ENCODE assay signal across 17 cellular contexts in the genomic region with DNA sequence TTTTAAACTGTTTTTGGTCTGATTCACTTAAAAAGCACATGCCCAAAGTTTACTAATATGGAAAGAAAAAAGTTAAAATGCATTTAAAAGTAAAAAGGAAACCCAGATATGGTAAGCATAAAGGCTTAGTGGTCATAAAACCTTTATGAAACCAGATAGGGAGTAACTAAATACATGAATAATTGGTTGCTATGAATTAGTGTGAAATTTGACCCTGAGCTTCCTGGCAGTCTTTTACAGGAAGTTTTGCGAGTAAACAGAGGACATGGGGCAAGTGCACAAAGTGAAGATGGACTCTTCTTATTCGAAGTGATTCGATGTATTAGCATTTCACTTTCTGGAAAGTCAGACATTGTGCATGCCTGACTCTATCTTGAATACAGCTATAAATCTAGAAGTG.
DNase-seq lines count a peak whose midpoint lies in the region; ATAC-seq and TF ChIP-seq lines count a peak whose summit lies in the region.
"Had no signal": no experiment of that assay in that cellular context is flagged by ENCODE, and none has a peak within 500 bp of the region (broad histone marks: within the 10 kb centered on the region; RNA-seq: fewer than 3 reads in every experiment).

No MANE protein-coding gene starts in this region.

- no peaks in the 10 kb centered on the region for H3K4me1 Mint-ChIP-seq in Caco-2 (ENCODE audit: low read depth, unreplicated experiment)

- no peak overlapping the region for H3K4me2 ChIP-seq in OCI-LY3 (ENCODE audit: low read length)

- CTCF ChIA-PET in Caco-2 (lab: Charles Lee): no interaction called here

- peak overlapping the region; percentile 21; the same call in 1 of the 2 replicates for H2AFZ ChIP-seq in OCI-LY3 (ENCODE audit: low read depth, low read length)

- H3K79me2 ChIP-seq in OCI-LY3 (ENCODE audit: low read length): no peaks in the 10 kb centered on the region

- no peaks in the 10 kb centered on the region for H4K20me1 ChIP-seq in OCI-LY3 (ENCODE audit: insufficient read depth, low read length)

- H3K4me3 ChIP-seq in OCI-LY3 (ENCODE audit: low read length) (no peak overlapping the region), right cardiac atrium (ENCODE audit: low read length) (peak overlapping the region; percentile 86), skeletal muscle tissue (ENCODE audit: low read length in 3 of 3) (peak overlapping the region; percentile 61 to 71 (median 67)), Caco-2 (ENCODE audit: low read depth, low read length) (no peak overlapping the region)
- H3K4me3 ChIP-seq: left lung, SJSA1, testis had no signal

- H3K27ac ChIP-seq in OCI-LY3 (ENCODE audit: low read length) (no peak overlapping the region), right cardiac atrium (ENCODE audit: low read length) (peak overlapping the region; percentile 51), skeletal muscle tissue (ENCODE audit: low read depth, low read length) (peak overlapping the region; percentile 91)
- H3K27ac ChIP-seq: left lung, SJSA1, testis had no signal

- TF ChIP-seq CTCF in OCI-LY3 (IDR thresholded peaks at IDR 0.05; ENCODE audit: low read depth, low read length) (no peak), Caco-2 (IDR thresholded peaks at IDR 0.05; ENCODE audit: insufficient read depth in 1 of 2, low read depth in 1 of 2, low read length in 1 of 2, severe bottlenecking in 1 of 2, unreplicated experiment in 1 of 2) (no peak)

- peaks cover 12% of the 10 kb centered on the region for H3K4me1 ChIP-seq in OCI-LY3 (ENCODE audit: low read length)
- H3K4me1 ChIP-seq in right cardiac atrium (ENCODE audit: control insufficient read depth, insufficient read depth, low read length): no peaks in the 10 kb centered on the region
- peaks cover 0 to 5% (median 0%) of the 10 kb centered on the region in 3 donors for H3K4me1 ChIP-seq in skeletal muscle tissue (ENCODE audit: control insufficient read depth in 3 of 3, insufficient read depth in 3 of 3, low read length in 3 of 3)
- no peaks in the 10 kb centered on the region for H3K4me1 ChIP-seq in Caco-2
- H3K4me1 ChIP-seq: left lung, SJSA1, testis had no signal

- no peaks in the 10 kb centered on the region for H3K36me3 Mint-ChIP-seq in Caco-2 (ENCODE audit: insufficient read depth, unreplicated experiment)

- H3K27me3 Mint-ChIP-seq in Caco-2 (ENCODE audit: insufficient read depth, unreplicated experiment): peaks cover 3% of the 10 kb centered on the region
- H3K27me3 Mint-ChIP-seq: CD4-positive, alpha-beta T cell had no signal

- 56% methylated on average over 3 of the region's 3 CpGs for WGBS in right cardiac atrium

- no peaks in the 10 kb centered on the region for H3K36me3 ChIP-seq in OCI-LY3 (replicated peaks; ENCODE audit: low read depth, low read length)
- H3K36me3 ChIP-seq in skeletal muscle tissue (ENCODE audit: control insufficient read depth in 3 of 3, insufficient read depth in 3 of 3, low read length in 3 of 3): no peaks in the 10 kb centered on the region
- no peaks in the 10 kb centered on the region for H3K36me3 ChIP-seq in Caco-2 (ENCODE audit: control insufficient read depth, insufficient read depth, low read length)
- H3K36me3 ChIP-seq: left lung, SJSA1 had no signal

- no peaks in the 10 kb centered on the region for H3K27me3 ChIP-seq in OCI-LY3 (ENCODE audit: low read depth, low read length)
- no peaks in the 10 kb centered on the region for H3K27me3 ChIP-seq in right cardiac atrium (ENCODE audit: control insufficient read depth, insufficient read depth)
- H3K27me3 ChIP-seq in skeletal muscle tissue (ENCODE audit: control insufficient read depth in 3 of 3, insufficient read depth in 3 of 3, low read length in 3 of 3): no peaks in the 10 kb centered on the region
- H3K27me3 ChIP-seq in Caco-2 (replicated peaks; ENCODE audit: control insufficient read depth, insufficient read depth, low read length): no peaks in the 10 kb centered on the region
- H3K27me3 ChIP-seq: left lung, SJSA1, testis had no signal

- no peak overlapping the region for H3K4me3 Mint-ChIP-seq in Caco-2 (ENCODE audit: unreplicated experiment)
- H3K4me3 Mint-ChIP-seq: CD4-positive, alpha-beta T cell had no signal

- H3K27ac Mint-ChIP-seq in Caco-2 (ENCODE audit: unreplicated experiment): no peak overlapping the region
- H3K27ac Mint-ChIP-seq: CD4-positive, alpha-beta T cell had no signal

- H3K9me3 ChIP-seq in OCI-LY3 (ENCODE audit: insufficient read depth, low read length) (no peaks in the 10 kb centered on the region), right cardiac atrium (ENCODE audit: control insufficient read depth, low read length) (no peaks in the 10 kb centered on the region), skeletal muscle tissue (ENCODE audit: control insufficient read depth in 3 of 3, low read length in 3 of 3) (no peaks in the 10 kb centered on the region), Caco-2 (no peaks in the 10 kb centered on the region)
- H3K9me3 ChIP-seq: left lung, SJSA1, testis had no signal

- ATAC-seq in Right ventricle myocardium superior (ENCODE audit: poor library complexity) (peak; percentile 16), right cardiac atrium (no peak)
- ATAC-seq: activated CD4-positive, CD25-positive, alpha-beta regulatory T cell treated with anti-CD3 and anti-CD28 coated beads, Interleukin-2, amount 50 U/mL, for 24 hours; left lung had no signal

- H3K9ac ChIP-seq in OCI-LY3 (ENCODE audit: low read length): no peak overlapping the region
- H3K9ac ChIP-seq in skeletal muscle tissue (ENCODE audit: low read depth in 1 of 3, low read length in 3 of 3): peak overlapping the region; percentile 77 to 91 (median 83)

- no peak for DNase-seq in Right ventricle myocardium superior
- DNase-seq in cardiac septum (ENCODE audit: low spot score): no peak
- no peak for DNase-seq in right cardiac atrium
- no peak for DNase-seq in Caco-2
- DNase-seq in inferior parietal cortex (ENCODE audit: extremely low spot score): no peak
- no peak for DNase-seq in NCI-H2029 (lab: John Stamatoyannopoulos, UW)
- DNase-seq: caudate nucleus; CD4-positive, alpha-beta T cell; effector CD8-positive, alpha-beta T cell; left lung; MV-4-11; NCI-H2081 treated with DMSO at 0.1 percent for 48 hours; testis had no signal

- no peaks in the 10 kb centered on the region for H3K9me3 Mint-ChIP-seq in Caco-2 (ENCODE audit: unreplicated experiment)
- H3K9me3 Mint-ChIP-seq: CD4-positive, alpha-beta T cell had no signal

- BruUV-seq in Caco-2 (replicated peaks; lab: Mats Ljungman, UMichigan): no TSS peak

- POLR2A ChIA-PET in Caco-2 (lab: Charles Lee): no interaction called here

- intact Hi-C loops in Right ventricle myocardium superior (cut with DNase I): no loop called here
- intact Hi-C loops in cardiac septum (cut with DNase I): no loop called here
- intact Hi-C loops in right cardiac atrium (cut with DNase I): no loop called here
- intact Hi-C loops in Caco-2 (cut with micrococcal nuclease; ENCODE audit: unreplicated experiment): no loop called here

Comparison
In these comparisons a context has a peak if more than half of its experiments do, and no peak if none do; other contexts are left out.
1. H3K4me3 ChIP-seq: peak in right cardiac atrium (single experiment) and skeletal muscle tissue (3 of 3); none in OCI-LY3 (single experiment) and Caco-2 (single experiment).